1 cellular context compared by ENCODE assay signal in the genomic region with DNA sequence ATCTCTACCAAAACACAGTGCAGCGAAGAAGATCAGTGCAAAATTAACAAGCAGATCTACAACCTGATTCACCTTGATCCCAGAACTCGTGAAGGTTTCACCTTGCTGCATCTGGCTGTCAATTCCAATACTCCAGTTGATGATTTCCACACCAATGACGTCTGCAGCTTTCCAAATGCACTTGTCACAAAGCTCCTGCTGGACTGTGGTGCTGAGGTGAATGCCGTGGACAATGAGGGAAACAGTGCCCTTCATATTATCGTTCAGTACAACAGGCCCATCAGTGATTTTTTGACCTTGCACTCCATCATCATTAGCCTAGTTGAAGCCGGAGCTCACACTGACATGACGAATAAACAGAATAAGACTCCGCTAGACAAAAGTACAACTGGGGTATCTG.
TF ChIP-seq lines count a peak whose summit lies in the region.

No MANE protein-coding gene starts in this region.

TF ChIP-seq in K562, 482 proteins besides CTCF, POLR2A, EP300 and RAD21 (continued from another document):
- TF ChIP-seq, protein P1, sequence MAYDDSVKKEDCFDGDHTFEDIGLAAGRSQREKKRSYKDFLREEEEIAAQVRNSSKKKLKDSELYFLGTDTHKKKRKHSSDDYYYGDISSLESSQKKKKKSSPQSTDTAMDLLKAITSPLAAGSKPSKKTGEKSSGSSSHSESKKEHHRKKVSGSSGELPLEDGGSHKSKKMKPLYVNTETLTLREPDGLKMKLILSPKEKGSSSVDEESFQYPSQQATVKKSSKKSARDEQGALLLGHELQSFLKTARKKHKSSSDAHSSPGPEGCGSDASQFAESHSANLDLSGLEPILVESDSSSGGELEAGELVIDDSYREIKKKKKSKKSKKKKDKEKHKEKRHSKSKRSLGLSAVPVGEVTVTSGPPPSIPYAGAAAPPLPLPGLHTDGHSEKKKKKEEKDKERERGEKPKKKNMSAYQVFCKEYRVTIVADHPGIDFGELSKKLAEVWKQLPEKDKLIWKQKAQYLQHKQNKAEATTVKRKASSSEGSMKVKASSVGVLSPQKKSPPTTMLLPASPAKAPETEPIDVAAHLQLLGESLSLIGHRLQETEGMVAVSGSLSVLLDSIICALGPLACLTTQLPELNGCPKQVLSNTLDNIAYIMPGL (CRISPR knock-in tag; IDR thresholded peaks at IDR 0.05), result no peak
- TF ChIP-seq, protein P2, sequence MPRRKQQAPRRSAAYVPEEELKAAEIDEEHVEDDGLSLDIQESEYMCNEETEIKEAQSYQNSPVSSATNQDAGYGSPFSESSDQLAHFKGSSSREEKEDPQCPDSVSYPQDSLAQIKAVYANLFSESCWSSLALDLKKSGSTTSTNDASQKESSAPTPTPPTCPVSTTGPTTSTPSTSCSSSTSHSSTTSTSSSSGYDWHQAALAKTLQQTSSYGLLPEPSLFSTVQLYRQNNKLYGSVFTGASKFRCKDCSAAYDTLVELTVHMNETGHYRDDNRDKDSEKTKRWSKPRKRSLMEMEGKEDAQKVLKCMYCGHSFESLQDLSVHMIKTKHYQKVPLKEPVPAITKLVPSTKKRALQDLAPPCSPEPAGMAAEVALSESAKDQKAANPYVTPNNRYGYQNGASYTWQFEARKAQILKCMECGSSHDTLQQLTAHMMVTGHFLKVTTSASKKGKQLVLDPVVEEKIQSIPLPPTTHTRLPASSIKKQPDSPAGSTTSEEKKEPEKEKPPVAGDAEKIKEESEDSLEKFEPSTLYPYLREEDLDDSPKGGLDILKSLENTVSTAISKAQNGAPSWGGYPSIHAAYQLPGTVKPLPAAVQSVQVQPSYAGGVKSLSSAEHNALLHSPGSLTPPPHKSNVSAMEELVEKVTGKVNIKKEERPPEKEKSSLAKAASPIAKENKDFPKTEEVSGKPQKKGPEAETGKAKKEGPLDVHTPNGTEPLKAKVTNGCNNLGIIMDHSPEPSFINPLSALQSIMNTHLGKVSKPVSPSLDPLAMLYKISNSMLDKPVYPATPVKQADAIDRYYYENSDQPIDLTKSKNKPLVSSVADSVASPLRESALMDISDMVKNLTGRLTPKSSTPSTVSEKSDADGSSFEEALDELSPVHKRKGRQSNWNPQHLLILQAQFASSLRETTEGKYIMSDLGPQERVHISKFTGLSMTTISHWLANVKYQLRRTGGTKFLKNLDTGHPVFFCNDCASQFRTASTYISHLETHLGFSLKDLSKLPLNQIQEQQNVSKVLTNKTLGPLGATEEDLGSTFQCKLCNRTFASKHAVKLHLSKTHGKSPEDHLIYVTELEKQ (CRISPR knock-in tag; IDR thresholded peaks at IDR 0.05), result no peak
- no peak for TF ChIP-seq ZNF354B (CRISPR knock-in tag; IDR thresholded peaks at IDR 0.05)
- TF ChIP-seq PYGO2 (tag; IDR thresholded peaks at IDR 0.05), result no peak
- no peak for TF ChIP-seq MAFG (tag; conservative IDR thresholded peaks at IDR 0.05)
- TF ChIP-seq NFE2L1 (tag; IDR thresholded peaks at IDR 0.05; ENCODE audit: borderline replicate concordance, low read depth), result no peak
